Comparison of ENCODE assay signal across 1 cellular context in genomic region chr2:54564439-54564838, GRCh38.
TF ChIP-seq lines count a peak whose summit lies in the region.

No MANE protein-coding gene starts in this region.

TF ChIP-seq in HepG2, 621 proteins besides CTCF, POLR2A, EP300 and RAD21 (continued from another document and continues in another):
- TF ChIP-seq GMEB2 (CRISPR knock-in tag; IDR thresholded peaks at IDR 0.05; ENCODE audit: low read depth) (no peak), RFXANK (CRISPR knock-in tag; IDR thresholded peaks at IDR 0.05) (no peak), POLR2G (IDR thresholded peaks at IDR 0.05; ENCODE audit: low read depth, low read length) (peak; percentile 27; the same call in 1 of the 2 replicates), PCBP2 (optimal IDR thresholded peaks at IDR 0.05; ENCODE audit: low read depth, low read length, poor library complexity, severe bottlenecking) (no peak), NCOA1 (CRISPR knock-in tag; IDR thresholded peaks at IDR 0.05) (0 out of 2 replicates have a peak, but pooled peaks have one; percentile 32), KAT2B (IDR thresholded peaks at IDR 0.05; ENCODE audit: borderline replicate concordance, low read depth, low read length) (no peak), SATB2 (CRISPR knock-in tag; IDR thresholded peaks at IDR 0.05) (no peak), FOXO1 (CRISPR knock-in tag; IDR thresholded peaks at IDR 0.05) (no peak), POLR2AphosphoS2 (IDR thresholded peaks at IDR 0.05; ENCODE audit: low read depth, low read length) (no peak), ATF5 (CRISPR knock-in tag; IDR thresholded peaks at IDR 0.05; ENCODE audit: low read depth) (no peak), KDM2A (CRISPR knock-in tag; IDR thresholded peaks at IDR 0.05; ENCODE audit: borderline replicate concordance, low read depth) (no peak), ZNF770 (CRISPR knock-in tag; IDR thresholded peaks at IDR 0.05) (no peak), DMAP1 (CRISPR knock-in tag; IDR thresholded peaks at IDR 0.05) (no peak), PPARG (CRISPR knock-in tag; conservative IDR thresholded peaks at IDR 0.05) (no peak), ZNF552 (CRISPR knock-in tag; IDR thresholded peaks at IDR 0.05; ENCODE audit: borderline replicate concordance) (no peak), ZNF687 (CRISPR knock-in tag; IDR thresholded peaks at IDR 0.05) (no peak), XBP1 (CRISPR knock-in tag; IDR thresholded peaks at IDR 0.05) (no peak), PHF5A (CRISPR knock-in tag; IDR thresholded peaks at IDR 0.05; ENCODE audit: low read depth, unreplicated experiment) (no peak), ZNF777 (CRISPR knock-in tag; IDR thresholded peaks at IDR 0.05) (no peak), SNAPC2 (CRISPR knock-in tag; IDR thresholded peaks at IDR 0.05) (no peak), IRF2 (CRISPR knock-in tag; IDR thresholded peaks at IDR 0.05) (peak; percentile 40; the same call in 1 of the 2 replicates), MEF2D (CRISPR knock-in tag; IDR thresholded peaks at IDR 0.05) (0 out of 2 replicates have a peak, but pooled peaks have one; percentile 20), MLX (CRISPR knock-in tag; IDR thresholded peaks at IDR 0.05) (no peak), PCBP1 (IDR thresholded peaks at IDR 0.05; ENCODE audit: borderline replicate concordance, low read depth, low read length) (no peak), SALL1 (CRISPR knock-in tag; IDR thresholded peaks at IDR 0.05) (peak; percentile 17), MIER3 (CRISPR knock-in tag; IDR thresholded peaks at IDR 0.05; ENCODE audit: borderline replicate concordance) (no peak), NR3C1 (CRISPR knock-in tag; IDR thresholded peaks at IDR 0.05) (no peak), GABPB1 (CRISPR knock-in tag; IDR thresholded peaks at IDR 0.05) (no peak), ZNF503 (CRISPR knock-in tag; IDR thresholded peaks at IDR 0.05) (no peak), ZBTB44 (CRISPR knock-in tag; IDR thresholded peaks at IDR 0.05) (no peak), ZNF260 (CRISPR knock-in tag; IDR thresholded peaks at IDR 0.05; ENCODE audit: borderline replicate concordance, low read depth) (no peak), KLF11 (CRISPR knock-in tag; IDR thresholded peaks at IDR 0.05) (no peak), NKX3-1 (CRISPR knock-in tag; IDR thresholded peaks at IDR 0.05) (no peak), ZSCAN9 (CRISPR knock-in tag; IDR thresholded peaks at IDR 0.05; ENCODE audit: borderline replicate concordance) (no peak), KAT7 (CRISPR knock-in tag; IDR thresholded peaks at IDR 0.05; ENCODE audit: borderline replicate concordance) (no peak), RBM22 (optimal IDR thresholded peaks at IDR 0.05; ENCODE audit: low read length) (peak; percentile 14), PRPF4 (IDR thresholded peaks at IDR 0.05; ENCODE audit: low read depth, low read length, poor library complexity, severe bottlenecking) (no peak), ZNF619 (CRISPR knock-in tag; IDR thresholded peaks at IDR 0.05) (no peak), TCF7 (IDR thresholded peaks at IDR 0.05; ENCODE audit: low read depth) (no peak), ZNF776 (CRISPR knock-in tag; IDR thresholded peaks at IDR 0.05) (no peak), TBX3 (IDR thresholded peaks at IDR 0.05; ENCODE audit: borderline replicate concordance) (no peak), ZNF292 (CRISPR knock-in tag; IDR thresholded peaks at IDR 0.05; ENCODE audit: borderline replicate concordance, low read depth) (no peak), FUBP1 (CRISPR knock-in tag; IDR thresholded peaks at IDR 0.05; ENCODE audit: borderline replicate concordance) (no peak), HDAC6 (IDR thresholded peaks at IDR 0.05; ENCODE audit: low read depth, low read length) (no peak), MAFK (conservative IDR thresholded peaks at IDR 0.05 in 1 of 2, IDR thresholded peaks at IDR 0.05 in 1 of 2; ENCODE audit: low read length in 2 of 2) (no peak), ZNF639 (CRISPR knock-in tag; conservative IDR thresholded peaks at IDR 0.05) (no peak), ZNF207 (IDR thresholded peaks at IDR 0.05; ENCODE audit: borderline replicate concordance) (no peak), ZNF605 (CRISPR knock-in tag; IDR thresholded peaks at IDR 0.05) (no peak), MAX (IDR thresholded peaks at IDR 0.05) (no peak), TRIM22 (IDR thresholded peaks at IDR 0.05) (no peak), ZNF232 (CRISPR knock-in tag; IDR thresholded peaks at IDR 0.05; ENCODE audit: borderline replicate concordance) (no peak), NPAS2 (CRISPR knock-in tag; IDR thresholded peaks at IDR 0.05; ENCODE audit: borderline replicate concordance) (no peak), PAF1 (CRISPR knock-in tag; IDR thresholded peaks at IDR 0.05) (peak; percentile 67; the same call in 1 of the 2 replicates)
